2 cellular contexts compared by ENCODE assay signal in the genomic region with DNA sequence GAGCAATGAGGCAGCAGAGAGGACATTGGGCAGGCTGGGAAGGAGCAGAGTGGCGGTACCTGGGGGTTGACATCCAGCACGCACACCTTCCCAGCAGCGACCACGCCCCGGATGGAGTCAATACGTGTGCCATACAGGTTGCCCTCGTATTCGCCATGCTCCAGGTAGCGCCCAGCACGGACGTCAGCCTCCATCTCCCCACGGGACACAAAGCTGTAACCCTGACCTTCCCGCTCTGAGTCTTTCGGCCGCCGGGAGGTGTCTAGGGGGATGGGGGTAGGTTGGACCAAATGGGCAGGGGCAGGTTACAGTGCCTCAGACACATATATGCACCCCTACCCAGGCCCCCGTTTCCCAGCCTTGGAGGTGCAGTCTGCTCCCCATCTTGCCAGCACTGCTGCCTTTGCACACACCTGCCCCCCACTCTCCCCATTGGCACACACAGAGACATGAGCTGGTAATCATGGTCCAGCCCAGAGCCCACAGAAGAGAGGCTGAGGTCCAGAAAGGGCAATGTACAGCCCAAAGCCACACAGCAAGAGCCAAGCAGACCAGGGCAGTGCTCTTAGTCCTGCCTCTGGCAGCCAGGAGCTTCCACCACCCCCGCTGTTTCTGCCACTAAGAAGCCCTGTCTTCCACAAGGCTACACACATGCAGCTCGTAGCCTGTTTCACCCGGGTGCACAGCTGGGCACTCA.
TF ChIP-seq lines count a peak whose summit lies in the region.

No MANE protein-coding gene starts in this region.

TF ChIP-seq in HepG2, 621 proteins besides CTCF, POLR2A, EP300 and RAD21:
- TF ChIP-seq PCBP1 (IDR thresholded peaks at IDR 0.05; ENCODE audit: borderline replicate concordance, low read depth, low read length) (0 out of 2 replicates have a peak, but pooled peaks have one; percentile 20), EED (CRISPR knock-in tag; IDR thresholded peaks at IDR 0.05) (0 out of 2 replicates have a peak, but pooled peaks have one; percentile 17), ELF3 (CRISPR knock-in tag; IDR thresholded peaks at IDR 0.05) (no peak), CBX2 (IDR thresholded peaks at IDR 0.05; ENCODE audit: low read depth, low read length) (no peak), CBX2 (CRISPR knock-in tag; IDR thresholded peaks at IDR 0.05; ENCODE audit: low read depth) (no peak), MEIS2 (CRISPR knock-in tag; IDR thresholded peaks at IDR 0.05) (no peak), ZNF768 (CRISPR knock-in tag; IDR thresholded peaks at IDR 0.05) (peak; percentile 95)
- TF ChIP-seq, protein P1, sequence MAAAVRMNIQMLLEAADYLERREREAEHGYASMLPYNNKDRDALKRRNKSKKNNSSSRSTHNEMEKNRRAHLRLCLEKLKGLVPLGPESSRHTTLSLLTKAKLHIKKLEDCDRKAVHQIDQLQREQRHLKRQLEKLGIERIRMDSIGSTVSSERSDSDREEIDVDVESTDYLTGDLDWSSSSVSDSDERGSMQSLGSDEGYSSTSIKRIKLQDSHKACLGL (CRISPR knock-in tag; IDR thresholded peaks at IDR 0.05): 0 out of 2 replicates have a peak, but pooled peaks have one; percentile 15
- TF ChIP-seq, protein P2, sequence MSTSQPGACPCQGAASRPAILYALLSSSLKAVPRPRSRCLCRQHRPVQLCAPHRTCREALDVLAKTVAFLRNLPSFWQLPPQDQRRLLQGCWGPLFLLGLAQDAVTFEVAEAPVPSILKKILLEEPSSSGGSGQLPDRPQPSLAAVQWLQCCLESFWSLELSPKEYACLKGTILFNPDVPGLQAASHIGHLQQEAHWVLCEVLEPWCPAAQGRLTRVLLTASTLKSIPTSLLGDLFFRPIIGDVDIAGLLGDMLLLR (CRISPR knock-in tag; IDR thresholded peaks at IDR 0.05): 0 out of 2 replicates have a peak, but pooled peaks have one; percentile 36
TF ChIP-seq in HepG2: peak in this region for 5.

TF ChIP-seq in K562, 482 proteins besides CTCF, POLR2A, EP300 and RAD21:
- TF ChIP-seq TBP (optimal IDR thresholded peaks at IDR 0.05; ENCODE audit: low read depth, low read length): no peak
- no peak for TF ChIP-seq KDM5B (IDR thresholded peaks at IDR 0.05; ENCODE audit: insufficient replicate concordance, low read depth, low read length)
- TF ChIP-seq EZH2 (IDR thresholded peaks at IDR 0.05; ENCODE audit: borderline replicate concordance, low read depth, low read length): no peak
- no peak for TF ChIP-seq RFX5 (IDR thresholded peaks at IDR 0.05; ENCODE audit: low read depth, low read length)
- no peak for TF ChIP-seq CBFA2T3 (IDR thresholded peaks at IDR 0.05)
- no peak for TF ChIP-seq ZNF766 (CRISPR knock-in tag; conservative IDR thresholded peaks at IDR 0.05)
- TF ChIP-seq, protein P3, sequence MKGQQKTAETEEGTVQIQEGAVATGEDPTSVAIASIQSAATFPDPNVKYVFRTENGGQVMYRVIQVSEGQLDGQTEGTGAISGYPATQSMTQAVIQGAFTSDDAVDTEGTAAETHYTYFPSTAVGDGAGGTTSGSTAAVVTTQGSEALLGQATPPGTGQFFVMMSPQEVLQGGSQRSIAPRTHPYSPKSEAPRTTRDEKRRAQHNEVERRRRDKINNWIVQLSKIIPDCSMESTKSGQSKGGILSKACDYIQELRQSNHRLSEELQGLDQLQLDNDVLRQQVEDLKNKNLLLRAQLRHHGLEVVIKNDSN (CRISPR knock-in tag; IDR thresholded peaks at IDR 0.05): no peak
